25 cellular contexts compared by ENCODE assay signal in the genomic region with DNA sequence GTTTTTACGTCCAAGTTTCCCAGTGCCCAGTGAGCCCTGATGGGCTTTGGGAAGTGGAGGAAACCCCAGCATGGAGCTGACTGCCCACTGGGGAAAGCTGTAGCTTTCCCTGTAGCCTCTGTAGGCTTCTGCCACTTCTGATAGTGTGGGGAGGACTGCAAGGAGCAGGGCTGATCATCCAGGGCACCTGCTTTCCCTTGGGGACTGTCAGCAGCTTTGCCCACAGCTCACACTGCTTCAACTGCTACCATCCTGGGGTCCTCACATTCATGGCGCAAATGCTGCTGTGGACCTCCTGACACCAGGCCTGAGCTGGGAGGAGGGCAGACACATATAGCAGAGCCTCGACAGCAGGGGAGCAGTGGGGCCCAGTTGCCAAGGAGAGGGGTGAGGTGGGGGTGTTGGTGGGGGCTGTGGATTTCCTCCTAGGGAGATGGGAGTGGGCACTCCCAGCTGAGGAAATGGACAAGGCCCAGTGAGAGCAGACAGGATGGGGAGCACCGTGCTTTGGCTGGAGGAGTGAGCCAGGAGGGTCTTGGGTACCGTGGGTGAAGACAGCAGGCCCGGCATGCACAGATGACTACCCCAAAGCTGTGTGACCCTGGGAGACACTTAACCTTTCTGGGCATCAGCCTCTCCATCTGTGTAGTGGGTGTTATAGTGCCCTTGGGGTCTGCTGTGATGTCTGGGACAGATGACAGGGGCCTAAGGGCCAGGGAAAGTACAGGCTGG. TPM values are rescaled to one million over a fixed set of nuclear protein-coding genes. Genes with fewer than 3 reads are reported as not detected.
"Had no signal": no experiment of that assay in that cellular context is flagged by ENCODE, and none has a peak within 500 bp of the region (broad histone marks: within the 10 kb centered on the region; RNA-seq: fewer than 3 reads in every experiment).

No MANE protein-coding gene starts in this region.

- H3K4me3 ChIP-seq: esophagus squamous epithelium, ovary had no signal

- H3K36me3 ChIP-seq: esophagus squamous epithelium, ovary had no signal

- H3K27me3 Mint-ChIP-seq: activated CD4-positive, alpha-beta memory T cell treated with anti-CD3 and anti-CD28 coated beads for 36 hours had no signal

- ATAC-seq: activated CD4-positive, alpha-beta T cell treated with anti-CD3 and anti-CD28 coated beads for 36 hours; activated CD8-positive, alpha-beta memory T cell treated with anti-CD3 and anti-CD28 coated beads, Interleukin-2, amount 10 ng/mL, durations not matched to agents 7 days and 5 days; SK-N-SH treated with all-trans-retinoic acid at 6 μM for 48 hours; stimulated activated naive CD8-positive, alpha-beta T cell treated with anti-CD3 and anti-CD28 coated beads, Interleukin-15, Interleukin-2, amounts not matched to agents 100 U/mL and 50 U/mL, for 24 hours had no signal

- H3K9me3 ChIP-seq: esophagus squamous epithelium, ovary had no signal

- H3K27ac ChIP-seq: esophagus squamous epithelium, ovary, VCaP had no signal

- H3K4me1 Mint-ChIP-seq: activated CD4-positive, alpha-beta T cell treated with anti-CD3 and anti-CD28 coated beads for 36 hours; activated CD8-positive, alpha-beta memory T cell treated with anti-CD3 and anti-CD28 coated beads, Interleukin-2, amount 10 ng/mL, durations not matched to agents 7 days and 5 days; mesothelial cell of epicardium; neural crest cell had no signal

- H3K36me3 Mint-ChIP-seq: activated CD4-positive, alpha-beta memory T cell treated with anti-CD3 and anti-CD28 coated beads for 36 hours; activated CD8-positive, alpha-beta memory T cell treated with anti-CD3 and anti-CD28 coated beads, Interleukin-2, amount 10 ng/mL, durations not matched to agents 7 days and 5 days; mesothelial cell of epicardium; type B pancreatic cell had no signal

- DNase-seq: activated CD4-positive, alpha-beta memory T cell treated with anti-CD3 and anti-CD28 coated beads for 36 hours; activated CD8-positive, alpha-beta memory T cell treated with anti-CD3 and anti-CD28 coated beads, Interleukin-2, amount 10 ng/mL, durations not matched to agents 7 days and 5 days; activated naive CD4-positive, alpha-beta T cell; activated T-cell treated with anti-CD3 and anti-CD28 coated beads, Interleukin-2, amount 50 U/mL, for 1 hour; central memory CD4-positive, alpha-beta T cell; cortex of kidney; effector CD4-positive, alpha-beta T cell; esophagus squamous epithelium; hippocampal formation; SHP77 treated with DMSO at 0.1 percent for 48 hours; stimulated activated CD4-positive, alpha-beta T cell treated with anti-CD3 and anti-CD28 coated beads, Interleukin-4, amount 100 ng/mL, for 24 hours; stimulated activated naive CD8-positive, alpha-beta T cell treated with anti-CD3 and anti-CD28 coated beads, Interleukin-15, Interleukin-2, amounts not matched to agents 100 U/mL and 50 U/mL, for 24 hours; T-helper 1 cell; T1000 had no signal

- H3K27me3 ChIP-seq: ovary had no signal

- H3K9me3 Mint-ChIP-seq: activated CD4-positive, alpha-beta memory T cell treated with anti-CD3 and anti-CD28 coated beads for 36 hours; type B pancreatic cell had no signal

- H3K27ac Mint-ChIP-seq: activated CD4-positive, alpha-beta memory T cell treated with anti-CD3 and anti-CD28 coated beads for 36 hours; activated CD4-positive, alpha-beta T cell treated with anti-CD3 and anti-CD28 coated beads for 36 hours; activated CD8-positive, alpha-beta memory T cell treated with anti-CD3 and anti-CD28 coated beads, Interleukin-2, amount 10 ng/mL, durations not matched to agents 7 days and 5 days; mesothelial cell of epicardium; type B pancreatic cell had no signal

- H3K4me1 ChIP-seq: esophagus squamous epithelium had no signal

- H3K4me3 Mint-ChIP-seq: activated CD4-positive, alpha-beta memory T cell treated with anti-CD3 and anti-CD28 coated beads for 36 hours; activated CD4-positive, alpha-beta T cell treated with anti-CD3 and anti-CD28 coated beads for 36 hours; activated CD8-positive, alpha-beta memory T cell treated with anti-CD3 and anti-CD28 coated beads, Interleukin-2, amount 10 ng/mL, durations not matched to agents 7 days and 5 days; mesothelial cell of epicardium; neural crest cell; type B pancreatic cell had no signal

RNA-seq across cellular contexts. Expression of a gene that starts 16.2 kb away (rescaled TPM):
- total RNA-seq: activated CD4-positive, alpha-beta memory T cell treated with anti-CD3 and anti-CD28 coated beads for 36 hours; activated CD4-positive, alpha-beta T cell treated with anti-CD3 and anti-CD28 coated beads for 36 hours; activated CD8-positive, alpha-beta memory T cell treated with anti-CD3 and anti-CD28 coated beads, Interleukin-2, amount 10 ng/mL, durations not matched to agents 7 days and 5 days; endothelial cell of umbilical vein; fibroblast of villous mesenchyme; glomerular endothelial cell; kidney epithelial cell; mesothelial cell of epicardium; neural crest cell had no signal
- polyA plus RNA-seq: endothelial cell of umbilical vein had no signal
